In the genomic region with DNA sequence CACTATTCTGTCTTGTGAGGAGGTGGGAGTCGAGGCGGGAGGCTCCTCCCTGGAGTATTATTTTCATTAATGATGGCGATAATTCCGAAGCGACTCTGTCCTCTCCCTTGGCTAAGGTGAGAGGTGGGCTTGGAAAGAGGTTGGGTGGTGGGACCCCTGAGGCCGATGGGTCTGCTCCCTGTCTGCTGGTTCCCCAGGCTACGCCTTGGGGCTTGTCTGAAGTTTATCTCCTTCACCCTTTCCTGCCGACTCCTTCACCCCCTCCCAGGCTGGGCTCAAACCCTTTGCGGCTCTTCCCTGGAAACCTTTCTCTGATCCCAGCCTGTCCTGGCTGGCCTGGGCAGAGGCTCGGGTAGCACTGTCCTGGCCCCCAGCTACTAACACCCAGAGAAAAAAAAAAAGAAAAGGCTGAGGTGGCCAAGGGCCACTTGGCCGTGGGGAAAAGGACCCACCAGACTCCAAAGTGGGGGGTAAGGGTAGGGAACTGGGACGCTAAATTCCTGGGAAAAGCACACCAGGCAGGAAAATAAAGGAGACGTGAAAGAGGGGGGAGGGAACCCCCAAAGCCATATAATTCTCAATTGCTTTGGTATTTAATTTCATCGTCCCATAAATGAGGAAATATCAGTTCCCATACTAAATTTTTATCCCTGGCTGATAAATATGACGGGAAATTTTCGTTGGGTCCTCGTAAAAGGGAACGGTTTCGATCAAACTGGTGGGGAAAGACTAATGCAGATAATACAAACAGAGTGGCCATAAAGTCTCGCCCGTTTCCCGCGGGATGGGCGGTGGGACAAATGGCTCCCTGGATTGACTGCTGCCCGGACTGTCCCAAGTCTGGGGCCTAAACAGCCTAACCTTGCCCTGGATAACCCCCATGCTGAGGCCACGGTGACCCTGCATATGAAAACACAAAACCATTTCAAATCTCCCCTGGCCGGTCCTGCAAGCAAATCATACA, we compare ENCODE assay signal across 1 cellular context.
TF ChIP-seq lines count a peak whose summit lies in the region.

No MANE protein-coding gene starts in this region.

TF ChIP-seq in H1, 55 proteins besides CTCF, POLR2A, EP300 and RAD21:
- TF ChIP-seq SIRT6 (IDR thresholded peaks at IDR 0.05; ENCODE audit: low read length) (no peak), RNF2 (IDR thresholded peaks at IDR 0.05; ENCODE audit: borderline replicate concordance, low read depth, low read length, missing control alignments, poor library complexity, severe bottlenecking) (peak; percentile 91), EZH2 (IDR thresholded peaks at IDR 0.05; ENCODE audit: low read depth, low read length, severe bottlenecking) (peak; percentile 12), BACH1 (IDR thresholded peaks at IDR 0.05; ENCODE audit: low read length) (no peak), CEBPB (IDR thresholded peaks at IDR 0.05; ENCODE audit: low read depth, low read length) (no peak), RBBP5 (IDR thresholded peaks at IDR 0.05; ENCODE audit: borderline replicate concordance, low read depth, low read length) (no peak)
